ENCODE assay signal across 17 cellular contexts in the genomic region with DNA sequence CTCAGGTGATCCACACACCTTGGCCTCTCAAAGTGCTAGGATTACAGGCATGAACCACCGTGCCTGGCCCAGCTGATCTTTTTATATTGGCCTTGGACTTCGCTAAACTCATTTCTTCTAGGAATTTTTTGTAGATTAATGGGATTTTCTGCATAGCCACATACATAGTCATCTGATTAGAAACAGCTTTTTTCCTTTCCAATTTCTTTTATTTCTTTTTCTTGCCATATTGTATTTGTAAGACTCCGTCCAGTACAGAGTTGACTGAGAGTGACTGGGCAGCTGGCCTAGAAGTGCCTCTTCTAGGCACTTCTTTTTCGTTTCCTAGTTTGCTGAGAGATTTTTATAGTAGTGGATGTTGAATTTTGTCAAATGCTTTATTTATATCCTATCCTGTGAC. TPM values are rescaled to one million over a fixed set of nuclear protein-coding genes. Genes with fewer than 3 reads are reported as not detected.
DNase-seq lines count a peak whose midpoint lies in the region; ATAC-seq and TF ChIP-seq lines count a peak whose summit lies in the region.
"Had no signal": no experiment of that assay in that cellular context is flagged by ENCODE, and none has a peak within 500 bp of the region (broad histone marks: within the 10 kb centered on the region; RNA-seq: fewer than 3 reads in every experiment).

No MANE protein-coding gene starts in this region.

- POLR2A ChIA-PET in activated CD4-positive, alpha-beta memory T cell treated with anti-CD3 and anti-CD28 coated beads for 36 hours (lab: Charles Lee): no interaction called here

- BruUV-seq in Calu3 (replicated peaks; lab: Mats Ljungman, UMichigan): no TSS peak

- peaks cover 14% of the 10 kb centered on the region for H3K4me1 Mint-ChIP-seq in Calu3 (ENCODE audit: low read depth, unreplicated experiment)
- peaks cover 32 to 68% of the 10 kb centered on the region in 2 donors for H3K4me1 Mint-ChIP-seq in effector memory CD8-positive, alpha-beta T cell (ENCODE audit: low read depth in 2 of 2)
- H3K4me1 Mint-ChIP-seq in mesothelial cell of epicardium: peaks cover 40% of the 10 kb centered on the region
- peaks cover 40% of the 10 kb centered on the region for H3K4me1 Mint-ChIP-seq in activated CD4-positive, alpha-beta memory T cell treated with anti-CD3 and anti-CD28 coated beads for 36 hours (ENCODE audit: low read depth)

- H3K27ac Mint-ChIP-seq in Calu3 (ENCODE audit: unreplicated experiment) (peak overlapping the region; percentile 30), mesothelial cell of epicardium (peak overlapping the region; percentile 54)
- peak overlapping the region; percentile 31 to 66 for H3K27ac Mint-ChIP-seq in effector memory CD8-positive, alpha-beta T cell
- H3K27ac Mint-ChIP-seq in activated CD4-positive, alpha-beta memory T cell treated with anti-CD3 and anti-CD28 coated beads for 36 hours: no peak overlapping the region

- no peaks in the 10 kb centered on the region for H3K27me3 ChIP-seq in H7 (ENCODE audit: control insufficient read depth, insufficient read depth, low read length)
- H3K27me3 ChIP-seq: BLaER1, MG63, SJSA1 had no signal

- no peak overlapping the region for H3K4me3 Mint-ChIP-seq in Calu3 (ENCODE audit: low read depth, unreplicated experiment)
- H3K4me3 Mint-ChIP-seq in effector memory CD8-positive, alpha-beta T cell: no peak overlapping the region
- no peak overlapping the region for H3K4me3 Mint-ChIP-seq in mesothelial cell of epicardium
- no peak overlapping the region for H3K4me3 Mint-ChIP-seq in activated CD4-positive, alpha-beta memory T cell treated with anti-CD3 and anti-CD28 coated beads for 36 hours

- ATAC-seq in effector memory CD8-positive, alpha-beta T cell (replicated peaks): no peak

- H3K36me3 Mint-ChIP-seq in Calu3 (ENCODE audit: insufficient read depth, unreplicated experiment) (peaks cover 5% of the 10 kb centered on the region), mesothelial cell of epicardium (peaks cover 5% of the 10 kb centered on the region)
- H3K36me3 Mint-ChIP-seq in effector memory CD8-positive, alpha-beta T cell (ENCODE audit: insufficient read depth): peaks cover 62% of the 10 kb centered on the region
- H3K36me3 Mint-ChIP-seq in activated CD4-positive, alpha-beta memory T cell treated with anti-CD3 and anti-CD28 coated beads for 36 hours: peaks cover 7% of the 10 kb centered on the region

- H3K9me3 Mint-ChIP-seq in Calu3 (ENCODE audit: low read depth, unreplicated experiment): no peaks in the 10 kb centered on the region
- no peaks in the 10 kb centered on the region for H3K9me3 Mint-ChIP-seq in effector memory CD8-positive, alpha-beta T cell
- peaks cover 3% of the 10 kb centered on the region for H3K9me3 Mint-ChIP-seq in mesothelial cell of epicardium
- no peaks in the 10 kb centered on the region for H3K9me3 Mint-ChIP-seq in activated CD4-positive, alpha-beta memory T cell treated with anti-CD3 and anti-CD28 coated beads for 36 hours
- H3K9me3 Mint-ChIP-seq: CD8-positive, alpha-beta memory T cell had no signal

- TF ChIP-seq CTCF in Calu3 (IDR thresholded peaks at IDR 0.05; ENCODE audit: unreplicated experiment): no peak
- no peak for TF ChIP-seq CTCF in mesothelial cell of epicardium (IDR thresholded peaks at IDR 0.05; ENCODE audit: unreplicated experiment)

- no peaks in the 10 kb centered on the region for H3K36me3 ChIP-seq in H7 (replicated peaks; ENCODE audit: control insufficient read depth, insufficient read depth, low read length)
- H3K36me3 ChIP-seq: HAP-1, MG63, SJSA1 had no signal

- CTCF ChIA-PET in Calu3 (lab: Charles Lee): interaction anchor here (0.6 kb wide), 1 partner anchor 383 kb away, joined by 4 read pairs; no protein-coding TSS in a partner anchor
- CTCF ChIA-PET in activated CD4-positive, alpha-beta memory T cell treated with anti-CD3 and anti-CD28 coated beads for 36 hours (lab: Charles Lee): interaction anchor here (0.5 kb wide), 1 partner anchor 94 kb away, joined by 3 read pairs; no protein-coding TSS in a partner anchor

- H3K4me3 ChIP-seq in H7 (ENCODE audit: insufficient read depth, low read depth, low read length): no peak overlapping the region
- H3K4me3 ChIP-seq: BLaER1, HAP-1, MG63, SJSA1 had no signal

- DNase-seq in Calu3: no peak
- DNase-seq in HS-5 (ENCODE audit: low read depth): peak; percentile 19
- no peak for DNase-seq in effector memory CD8-positive, alpha-beta T cell
- DNase-seq in mesothelial cell of epicardium (ENCODE audit: low spot score in 2 of 2, unreplicated experiment in 2 of 2): no peak
- DNase-seq in activated CD4-positive, alpha-beta memory T cell treated with anti-CD3 and anti-CD28 coated beads for 36 hours: no peak
- no peak for DNase-seq in H7
- DNase-seq in C1 segment of cervical spinal cord (lab: John Stamatoyannopoulos, UW): no peak
- DNase-seq: ACHN; CD8-positive, alpha-beta memory T cell; DMS 273 treated with DMSO at 0.1 percent for 48 hours; Karpas-422; MG63; NCI-H1092; NCI-H510A treated with DMSO at 0.1 percent for 48 hours had no signal

- H3K27me3 Mint-ChIP-seq in Calu3 (ENCODE audit: unreplicated experiment): no peaks in the 10 kb centered on the region
- no peaks in the 10 kb centered on the region for H3K27me3 Mint-ChIP-seq in effector memory CD8-positive, alpha-beta T cell
- H3K27me3 Mint-ChIP-seq in mesothelial cell of epicardium (ENCODE audit: low read depth): no peaks in the 10 kb centered on the region
- no peaks in the 10 kb centered on the region for H3K27me3 Mint-ChIP-seq in activated CD4-positive, alpha-beta memory T cell treated with anti-CD3 and anti-CD28 coated beads for 36 hours

- intact Hi-C loops in Calu3 (cut with micrococcal nuclease; ENCODE audit: unreplicated experiment): no loop called here
- intact Hi-C loops in activated CD4-positive, alpha-beta memory T cell treated with anti-CD3 and anti-CD28 coated beads for 36 hours (cut with micrococcal nuclease): no loop called here

RNA-seq across cellular contexts. Expression of a gene that starts 37.4 kb away (rescaled TPM):
- total RNA-seq in Calu3 (2022) (179 and 181 TPM in 2 replicates), mesothelial cell of epicardium (204 to 216 TPM (median 214 TPM) in 3 replicates)
- total RNA-seq in activated CD4-positive, alpha-beta memory T cell treated with anti-CD3 and anti-CD28 coated beads for 36 hours: 100 to 1,000 TPM; 169 to 187 TPM
- total RNA-seq in H7 (2014; rRNA removed; shearing (Covaris generic)): 60.5 and 68.8 TPM in 2 replicates
